ENCODE assay signal across 12 cellular contexts in the genomic region with DNA sequence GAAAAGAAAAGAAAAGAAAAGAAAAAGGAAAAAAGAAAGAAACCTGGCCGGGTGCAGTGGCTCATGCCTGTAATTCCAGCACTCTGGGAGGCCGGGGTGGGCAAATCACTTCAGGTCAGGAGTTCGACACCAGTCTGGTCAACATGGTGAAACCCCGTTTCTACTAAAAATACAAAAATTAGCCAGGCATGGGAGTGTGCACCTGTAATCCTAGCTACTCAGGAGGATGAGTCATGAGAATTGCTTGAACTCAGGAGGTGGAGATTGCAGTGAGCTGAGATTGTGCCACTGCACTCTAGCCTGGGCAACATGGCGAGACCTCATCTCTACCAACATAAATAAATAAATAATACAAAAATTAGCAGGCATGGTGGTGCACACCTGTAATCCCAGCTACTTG. TPM values are rescaled to one million over a fixed set of nuclear protein-coding genes. Genes with fewer than 3 reads are reported as not detected.
A peak's percentile ranks its signal among the peaks of the same experiment; 100 is the strongest.
DNase-seq lines count a peak whose midpoint lies in the region; ATAC-seq, FAIRE-seq and TF ChIP-seq lines count a peak whose summit lies in the region.
"Not testable (repeated sequence)": the region's sequence is repeated elsewhere in the genome, so short reads cannot be mapped to it uniquely, and the experiment has no call there.
"Had no signal": no experiment of that assay in that cellular context is flagged by ENCODE, and none has a peak within 500 bp of the region (broad histone marks: within the 10 kb centered on the region; RNA-seq: fewer than 3 reads in every experiment).

No MANE protein-coding gene starts in this region.

- H2AFZ ChIP-seq in K562 (ENCODE audit: low read depth, low read length), result not testable (repeated sequence)

- H3K9ac ChIP-seq in K562 (ENCODE audit: insufficient read depth in 1 of 2, low read depth in 2 of 2, low read length in 2 of 2), result not testable (repeated sequence)

- not testable (repeated sequence) for H3K4me3 ChIP-seq in K562; epithelial cell of esophagus (ENCODE audit: low read length)

- H3K36me3 ChIP-seq in K562 (ENCODE audit: control insufficient read depth, insufficient read depth, low read length), result not testable (repeated sequence)

- not testable (repeated sequence) for TF ChIP-seq POLR2A in K562 (conservative IDR thresholded peaks at IDR 0.05)

- ATAC-seq in K562, result not testable (repeated sequence)
- ATAC-seq in foreskin keratinocyte, result peak; percentile 52

- intact Hi-C loops in K562 (cut with micrococcal nuclease), result loop anchor here (10.0 kb wide), 1 partner anchor 258 kb away; no protein-coding TSS in a partner anchor

- H3K4me1 ChIP-seq in K562 (replicated peaks in 1 of 2; ENCODE audit: control insufficient read depth in 2 of 2, insufficient read depth in 2 of 2, low read length in 2 of 2), result peaks cover 29 to 36% of the 10 kb centered on the region in 2 experiments
- H3K4me1 ChIP-seq in foreskin keratinocyte, result peaks cover 16% of the 10 kb centered on the region

- CTCF ChIA-PET in RWPE1 (lab: Yijun Ruan, JAX); K562 (lab: Yijun Ruan, JAX; ENCODE audit: low intra/inter-chr PET ratio): not testable (repeated sequence)

- not testable (repeated sequence) for H3K27me3 ChIP-seq in K562 (ENCODE audit: control insufficient read depth in 2 of 2, insufficient read depth in 2 of 2, low read length in 2 of 2); foreskin keratinocyte

- FAIRE-seq in K562 (lab: Jason Lieb, UNC), result not testable (repeated sequence)

- in situ Hi-C loops in Caki2 (cut with HindIII; ENCODE audit: low pct_unique_long_range_greater_than_20kb, low sequenced_read_pairs); K562 (cut with MboI): not testable (repeated sequence)

- peak; percentile 60 for DNase-seq in Caki2 (ENCODE audit: low read depth)
- peak; percentile 42 for DNase-seq in M059J (ENCODE audit: low read depth)
- not testable (repeated sequence) for DNase-seq in RWPE1 (ENCODE audit: low spot score); K562 (ENCODE audit: extremely low read depth in 1 of 4, low spot score in 3 of 4)
- peak; percentile 62 for DNase-seq in epithelial cell of esophagus (ENCODE audit: low read depth)
- peak; percentile 7 to 45 for DNase-seq in foreskin keratinocyte
- peak; percentile 68 for DNase-seq in kidney tubule cell (ENCODE audit: low spot score)

- not testable (repeated sequence) for TF ChIP-seq CTCF in RWPE1 (conservative IDR thresholded peaks at IDR 0.05; ENCODE audit: low read depth); K562 (IDR thresholded peaks at IDR 0.05 in 2 of 3, conservative IDR thresholded peaks at IDR 0.05 in 1 of 3; ENCODE audit: insufficient read depth in 2 of 3, low read depth in 1 of 3, low read length in 3 of 3); epithelial cell of esophagus (IDR thresholded peaks at IDR 0.05; ENCODE audit: insufficient read depth, low read depth, low read length, missing control alignments); foreskin keratinocyte (conservative IDR thresholded peaks at IDR 0.05)

- not testable (repeated sequence) for H3K9me3 ChIP-seq in K562 (replicated peaks; ENCODE audit: control insufficient read depth, insufficient read depth, low read depth, low read length)

- not testable (repeated sequence) for H3K79me2 ChIP-seq in K562 (ENCODE audit: control insufficient read depth, insufficient read depth, low read length)

- 78% methylated on average over 4 of the region's 5 CpGs for WGBS in K562 (ENCODE audit: insufficient coverage, low coverage, missing lambda C conversion rate)

- H4K20me1 ChIP-seq in K562 (replicated peaks; ENCODE audit: control insufficient read depth, insufficient read depth, low read length), result not testable (repeated sequence)

- not testable (repeated sequence) for TF ChIP-seq EP300 in K562 (IDR thresholded peaks at IDR 0.05; ENCODE audit: low read length)

- not testable (repeated sequence) for TF ChIP-seq RAD21 in K562 (CRISPR knock-in tag; conservative IDR thresholded peaks at IDR 0.05 in 1 of 2, IDR thresholded peaks at IDR 0.05 in 1 of 2)

- H3K4me2 ChIP-seq in K562 (ENCODE audit: insufficient read depth, low read length), result not testable (repeated sequence)

- peak overlapping the region; percentile 45 for H3K27ac ChIP-seq in RWPE1
- not testable (repeated sequence) for H3K27ac ChIP-seq in K562 (ENCODE audit: extremely low read depth, low read depth, low read length); foreskin keratinocyte

- POLR2A ChIA-PET in RWPE1 (lab: Yijun Ruan, JAX; ENCODE audit: low non-redundant PET), result not testable (repeated sequence)
- POLR2A ChIA-PET in K562 (lab: Yijun Ruan, JAX), result interaction anchor here (0.6 to 2.0 kb wide), 3 partner anchors 11 to 102 kb away, joined by 3 to 6 read pairs (median 4); partner anchors contain the start of gene GUCA1A

- BruUV-seq in K562 (replicated peaks; lab: Mats Ljungman, UMichigan), result not testable (repeated sequence)

- H3K9me1 ChIP-seq in K562 (ENCODE audit: control insufficient read depth, insufficient read depth, low read length), result not testable (repeated sequence)

RNA-seq across cellular contexts. Expression of gene GUCA1B, which starts 2.4 kb away (rescaled TPM):
- total RNA-seq in Caki2 (2014; rRNA removed; shearing (Covaris generic); ENCODE audit: low replicate concordance), result not detected in 2 replicates
- 0.27 TPM in 1 of 2 replicates, not detected in the other for total RNA-seq in M059J (2014; rRNA removed; shearing (Covaris generic))
- 3.9 and 6.5 TPM in 2 replicates for total RNA-seq in K562 (2011; cell fraction: chromatin; rRNA removed; ENCODE audit: low replicate concordance)
- 3.2 and 3.3 TPM in 2 replicates for total RNA-seq in K562 (2011; cell fraction: nucleolus; rRNA removed)
- total RNA-seq in K562 (2011; cell fraction: nucleoplasm; rRNA removed), result 5.9 and 7.7 TPM in 2 replicates
- total RNA-seq in K562 (2014; rRNA removed) (0.20 and 0.23 TPM in 2 replicates), K562 (2014; rRNA removed; fragmentation: Illumina TruSeq; extraction: Trizol) (0.69 and 0.77 TPM in 2 replicates), K562 (2015; rRNA removed; fragmentation: Illumina TruSeq; extraction: Trizol) (0.34 and 0.51 TPM in 2 replicates), K562 (2021) (0.92 and 0.95 TPM in 2 replicates), foreskin keratinocyte (0.35 and 0.44 TPM in 2 replicates)
- polyA plus RNA-seq in K562 (2011; rRNA removed) (0.54 and 1.7 TPM in 2 replicates), K562 (2014; fragmentation: Illumina TruSeq; extraction: Trizol) (0.43 and 0.48 TPM in 2 replicates), K562 (2014; fragmentation: Nextera tagmentation; extraction: Ambion mirVana) (not detected), K562 (2014; rRNA removed) (0.21 TPM in 1 of 2 replicates, not detected in the other), foreskin keratinocyte (0.12 and 0.33 TPM in 2 replicates)
- 0.19 and 1.4 TPM in 2 replicates for polyA plus RNA-seq in K562 (2011; cell fraction: cytosol; rRNA removed)
- polyA plus RNA-seq in K562 (2011; cell fraction: nucleus; rRNA removed), result 2.5 and 3.8 TPM in 2 replicates
- polyA plus RNA-seq in K562 (2012), result 0.40 and 1.4 TPM in 2 replicates
- polyA minus RNA-seq in K562 (2011; rRNA and poly(A)+ RNA removed), result 0.60 and 1.3 TPM in 2 replicates
- polyA minus RNA-seq in K562 (2011; cell fraction: cytosol; rRNA and poly(A)+ RNA removed), result not detected in 2 replicates
- 0.54 and 1.7 TPM in 2 replicates for polyA minus RNA-seq in K562 (2011; cell fraction: nucleus; rRNA and poly(A)+ RNA removed)
- total RNA-seq: A172, G401 had no signal

RNA-seq across cellular contexts. Expression of gene GUCA1A, which starts 19.2 kb away (rescaled TPM):
- total RNA-seq in Caki2 (2014; rRNA removed; shearing (Covaris generic); ENCODE audit: low replicate concordance), result not detected in 2 replicates
- total RNA-seq in M059J (2014; rRNA removed; shearing (Covaris generic)), result not detected in 2 replicates
- not detected in 2 replicates for total RNA-seq in K562 (2011; cell fraction: chromatin; rRNA removed; ENCODE audit: low replicate concordance)
- total RNA-seq in K562 (2011; cell fraction: nucleolus; rRNA removed), result not detected in 2 replicates
- not detected in 2 replicates for total RNA-seq in K562 (2011; cell fraction: nucleoplasm; rRNA removed)
- total RNA-seq in K562 (2014; rRNA removed), result not detected in 2 replicates
- total RNA-seq in K562 (2014; rRNA removed; fragmentation: Illumina TruSeq; extraction: Trizol), result not detected in 2 replicates
- total RNA-seq in K562 (2015; rRNA removed; fragmentation: Illumina TruSeq; extraction: Trizol), result not detected in 2 replicates
- total RNA-seq in K562 (2021), result not detected in 2 replicates
- not detected in 2 replicates for polyA plus RNA-seq in K562 (2011; rRNA removed)
- not detected in 2 replicates for polyA plus RNA-seq in K562 (2011; cell fraction: cytosol; rRNA removed)
- polyA plus RNA-seq in K562 (2011; cell fraction: nucleus; rRNA removed), result not detected in 2 replicates
- not detected in 2 replicates for polyA plus RNA-seq in K562 (2012)
- not detected in 2 replicates for polyA plus RNA-seq in K562 (2014; fragmentation: Illumina TruSeq; extraction: Trizol)
- not detected for polyA plus RNA-seq in K562 (2014; fragmentation: Nextera tagmentation; extraction: Ambion mirVana)
- not detected in 2 replicates for polyA plus RNA-seq in K562 (2014; rRNA removed)
- polyA minus RNA-seq in K562 (2011; rRNA and poly(A)+ RNA removed), result not detected in 2 replicates
- polyA minus RNA-seq in K562 (2011; cell fraction: cytosol; rRNA and poly(A)+ RNA removed), result not detected in 2 replicates
- not detected in 2 replicates for polyA minus RNA-seq in K562 (2011; cell fraction: nucleus; rRNA and poly(A)+ RNA removed)
- total RNA-seq in foreskin keratinocyte, result 0.10 TPM in 1 of 2 replicates, not detected in the other
- polyA plus RNA-seq in foreskin keratinocyte, result 0.04 and 0.16 TPM in 2 replicates
- total RNA-seq: A172; Caco-2; CD4-positive, alpha-beta T cell; G401; GM12878 had no signal
- polyA plus RNA-seq: GM12878 had no signal

RNA-seq across cellular contexts. Expression of gene MRPS10, which starts 25.3 kb away (rescaled TPM):
- total RNA-seq in Caki2 (2014; rRNA removed; shearing (Covaris generic); ENCODE audit: low replicate concordance), result 109 and 126 TPM in 2 replicates
- total RNA-seq in M059J (2014; rRNA removed; shearing (Covaris generic)), result 96.9 and 123 TPM in 2 replicates
- total RNA-seq in K562 (2011; cell fraction: chromatin; rRNA removed; ENCODE audit: low replicate concordance), result 25.3 and 53.6 TPM in 2 replicates
- 17.6 and 18.5 TPM in 2 replicates for total RNA-seq in K562 (2011; cell fraction: nucleolus; rRNA removed)
- 37.0 and 65.0 TPM in 2 replicates for total RNA-seq in K562 (2011; cell fraction: nucleoplasm; rRNA removed)
- total RNA-seq in K562 (2014; rRNA removed), result 48.6 and 50.3 TPM in 2 replicates
- 93.7 and 106 TPM in 2 replicates for total RNA-seq in K562 (2014; rRNA removed; fragmentation: Illumina TruSeq; extraction: Trizol)
- total RNA-seq in K562 (2015; rRNA removed; fragmentation: Illumina TruSeq; extraction: Trizol), result 72.7 and 78.8 TPM in 2 replicates
- total RNA-seq in K562 (2021), result 51.1 and 53.7 TPM in 2 replicates
- polyA plus RNA-seq in K562 (2011; rRNA removed), result 57.0 and 102 TPM in 2 replicates
- 26.0 and 42.1 TPM in 2 replicates for polyA plus RNA-seq in K562 (2011; cell fraction: cytosol; rRNA removed)
- polyA plus RNA-seq in K562 (2011; cell fraction: nucleus; rRNA removed), result 11.1 and 15.9 TPM in 2 replicates
- 55.9 and 63.4 TPM in 2 replicates for polyA plus RNA-seq in K562 (2012)
- 94.8 and 99.9 TPM in 2 replicates for polyA plus RNA-seq in K562 (2014; fragmentation: Illumina TruSeq; extraction: Trizol)
- polyA plus RNA-seq in K562 (2014; fragmentation: Nextera tagmentation; extraction: Ambion mirVana), result 100 to 1,000 TPM; 126 to 166 TPM
- polyA plus RNA-seq in K562 (2014; rRNA removed), result 65.9 and 86.5 TPM in 2 replicates
- 48.2 and 55.1 TPM in 2 replicates for polyA minus RNA-seq in K562 (2011; rRNA and poly(A)+ RNA removed)
- 13.4 and 24.6 TPM in 2 replicates for polyA minus RNA-seq in K562 (2011; cell fraction: cytosol; rRNA and poly(A)+ RNA removed)
- polyA minus RNA-seq in K562 (2011; cell fraction: nucleus; rRNA and poly(A)+ RNA removed), result 8.6 and 17.8 TPM in 2 replicates
- total RNA-seq in foreskin keratinocyte, result 64.2 and 65.2 TPM in 2 replicates
- polyA plus RNA-seq in foreskin keratinocyte, result 46.2 and 52.4 TPM in 2 replicates

RNA-seq across cellular contexts. Expression of gene C6orf132, which starts 50.0 kb away (rescaled TPM):
- 1.6 and 7.2 TPM in 2 replicates for total RNA-seq in Caki2 (2014; rRNA removed; shearing (Covaris generic); ENCODE audit: low replicate concordance)
- 0.30 and 2.2 TPM in 2 replicates for total RNA-seq in M059J (2014; rRNA removed; shearing (Covaris generic))
- total RNA-seq in K562 (2011; cell fraction: chromatin; rRNA removed; ENCODE audit: low replicate concordance), result 1.0 and 1.2 TPM in 2 replicates
- total RNA-seq in K562 (2011; cell fraction: nucleolus; rRNA removed), result 0.53 and 1.0 TPM in 2 replicates
- total RNA-seq in K562 (2011; cell fraction: nucleoplasm; rRNA removed), result 1.0 and 2.0 TPM in 2 replicates
- 0.14 and 0.20 TPM in 2 replicates for total RNA-seq in K562 (2014; rRNA removed)
- total RNA-seq in K562 (2014; rRNA removed; fragmentation: Illumina TruSeq; extraction: Trizol), result 0.16 and 0.18 TPM in 2 replicates
- total RNA-seq in K562 (2015; rRNA removed; fragmentation: Illumina TruSeq; extraction: Trizol), result 0.08 and 0.11 TPM in 2 replicates
- total RNA-seq in K562 (2021), result 0.22 and 0.35 TPM in 2 replicates
- polyA plus RNA-seq in K562 (2011; rRNA removed), result 0.20 and 0.21 TPM in 2 replicates
- polyA plus RNA-seq in K562 (2011; cell fraction: cytosol; rRNA removed), result 0.16 and 0.25 TPM in 2 replicates
- 0.20 and 0.33 TPM in 2 replicates for polyA plus RNA-seq in K562 (2011; cell fraction: nucleus; rRNA removed)
- 0.21 and 0.35 TPM in 2 replicates for polyA plus RNA-seq in K562 (2012)
- 0.10 TPM in 2 replicates for polyA plus RNA-seq in K562 (2014; fragmentation: Illumina TruSeq; extraction: Trizol)
- polyA plus RNA-seq in K562 (2014; fragmentation: Nextera tagmentation; extraction: Ambion mirVana), result under 1 TPM; 0.06 to 0.08 TPM
- 0.16 and 0.26 TPM in 2 replicates for polyA plus RNA-seq in K562 (2014; rRNA removed)
- 0.51 and 0.67 TPM in 2 replicates for polyA minus RNA-seq in K562 (2011; rRNA and poly(A)+ RNA removed)
- polyA minus RNA-seq in K562 (2011; cell fraction: cytosol; rRNA and poly(A)+ RNA removed), result 0.19 TPM in 1 of 2 replicates, not detected in the other
- 0.40 and 0.44 TPM in 2 replicates for polyA minus RNA-seq in K562 (2011; cell fraction: nucleus; rRNA and poly(A)+ RNA removed)
- 21.3 and 22.1 TPM in 2 replicates for total RNA-seq in foreskin keratinocyte
- polyA plus RNA-seq in foreskin keratinocyte, result 20.2 and 28.7 TPM in 2 replicates
- total RNA-seq: A172; CD4-positive, alpha-beta T cell; G401 had no signal
